Comparison of ENCODE assay signal across 25 cellular contexts in the genomic region with DNA sequence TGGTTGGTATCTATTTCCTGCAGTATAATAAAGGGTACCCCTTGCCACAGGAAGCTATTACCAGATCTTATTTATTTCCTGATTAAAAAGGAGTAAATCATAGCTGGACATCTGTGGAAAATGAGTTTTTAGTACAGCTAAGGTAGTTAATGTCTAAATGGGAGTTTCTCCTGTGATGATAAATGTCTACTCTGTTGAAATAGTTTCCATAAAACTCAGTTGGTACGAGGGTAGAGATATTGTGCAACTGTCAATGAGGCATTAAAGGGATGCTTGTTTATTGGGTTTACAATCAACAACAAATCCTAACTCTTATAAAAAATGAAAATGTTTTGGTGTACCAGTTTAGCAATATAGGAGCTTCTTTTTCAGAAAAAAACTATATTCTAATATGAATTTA.
"Had no signal": no experiment of that assay in that cellular context is flagged by ENCODE, and none has a peak within 500 bp of the region (broad histone marks: within the 10 kb centered on the region; RNA-seq: fewer than 3 reads in every experiment).

No MANE protein-coding gene starts in this region.

- H3K4me3 Mint-ChIP-seq: activated naive CD8-positive, alpha-beta T cell; activated T-cell treated with anti-CD3 and anti-CD28 coated beads, Interleukin-2, amount 50 U/mL, for 4 hours; endodermal cell; nephron progenitor cell; T-helper 2 cell treated with Interferon-gamma antibody and Interleukin-4, amounts not matched to agents 5 μg/mL and 100 μg/mL, for 36 hours; type B pancreatic cell had no signal

- H3K27me3 Mint-ChIP-seq: activated naive CD8-positive, alpha-beta T cell; type B pancreatic cell had no signal

- ATAC-seq: activated T-cell treated with anti-CD3 and anti-CD28 coated beads, Interleukin-2, amount 50 U/mL, for 4 hours; left colon; lower lobe of right lung; mucosa of descending colon had no signal

- H3K4me3 ChIP-seq: adrenal gland, breast epithelium, colonic mucosa, esophagus squamous epithelium, lower lobe of right lung, mucosa of descending colon, spleen, thoracic aorta had no signal

- H3K36me3 ChIP-seq: adrenal gland, breast epithelium, colonic mucosa, esophagus squamous epithelium, lower lobe of right lung, spleen, thoracic aorta had no signal

- H3K27ac Mint-ChIP-seq: activated naive CD8-positive, alpha-beta T cell; activated T-helper 2 cell treated with anti-CD3 and anti-CD28 coated beads, Interferon-gamma antibody, Interleukin-2, Interleukin-4, amounts not matched to agents 10 μg/mL and 5 μg/mL and 100 μg/mL, durations not matched to agents 14 hours and 24 hours and 36 hours; endodermal cell; nephron progenitor cell; T-helper 2 cell treated with Interferon-gamma antibody and Interleukin-4, amounts not matched to agents 5 μg/mL and 100 μg/mL, for 36 hours; type B pancreatic cell had no signal

- H3K27me3 ChIP-seq: adrenal gland, breast epithelium, colonic mucosa, esophagus squamous epithelium, spleen had no signal

- H3K27ac ChIP-seq: adrenal gland, breast epithelium, colonic mucosa, lower lobe of right lung, thoracic aorta had no signal

- H3K36me3 Mint-ChIP-seq: type B pancreatic cell had no signal

- DNase-seq: activated CD4-positive, alpha-beta T cell treated with anti-CD3 and anti-CD28 coated beads for 4 hours; activated CD4-positive, alpha-beta T cell treated with anti-CD3 and anti-CD28 coated beads, Interleukin-2, amount 50 U/mL, for 48 hours; activated CD4-positive, CD25-positive, alpha-beta regulatory T cell; activated CD8-positive, alpha-beta memory T cell treated with anti-CD3 and anti-CD28 coated beads, Interleukin-2, amount 50 U/mL, for 48 hours; activated naive CD4-positive, alpha-beta T cell; activated T-cell treated with anti-CD3 and anti-CD28 coated beads, Interleukin-2, amount 50 U/mL, for 4 hours; adrenal gland; colonic mucosa; endodermal cell; esophagus squamous epithelium; left colon; lower lobe of right lung; mesendoderm; mucosa of descending colon; nephron progenitor cell; nucleus accumbens; spleen; stimulated activated CD4-positive, alpha-beta T cell treated with anti-CD3 and anti-CD28 coated beads, Interleukin-4, amount 100 ng/mL, for 1 hour; stimulated activated naive CD4-positive, alpha-beta T cell treated with Interleukin-2 at 50 U/mL for 16 hours had no signal

- H3K9me3 ChIP-seq: adrenal gland, breast epithelium, colonic mucosa, esophagus squamous epithelium, lower lobe of right lung, mucosa of descending colon, spleen, thoracic aorta had no signal

- H3K9me3 Mint-ChIP-seq: activated T-cell treated with anti-CD3 and anti-CD28 coated beads, Interleukin-2, amount 50 U/mL, for 4 hours; activated T-helper 2 cell treated with anti-CD3 and anti-CD28 coated beads, Interferon-gamma antibody, Interleukin-2, Interleukin-4, amounts not matched to agents 10 μg/mL and 5 μg/mL and 100 μg/mL, durations not matched to agents 14 hours and 24 hours and 36 hours; endodermal cell; nephron progenitor cell; T-helper 2 cell treated with Interferon-gamma antibody and Interleukin-4, amounts not matched to agents 5 μg/mL and 100 μg/mL, for 36 hours; type B pancreatic cell had no signal
